6 cellular contexts compared by ENCODE assay signal in the genomic region with DNA sequence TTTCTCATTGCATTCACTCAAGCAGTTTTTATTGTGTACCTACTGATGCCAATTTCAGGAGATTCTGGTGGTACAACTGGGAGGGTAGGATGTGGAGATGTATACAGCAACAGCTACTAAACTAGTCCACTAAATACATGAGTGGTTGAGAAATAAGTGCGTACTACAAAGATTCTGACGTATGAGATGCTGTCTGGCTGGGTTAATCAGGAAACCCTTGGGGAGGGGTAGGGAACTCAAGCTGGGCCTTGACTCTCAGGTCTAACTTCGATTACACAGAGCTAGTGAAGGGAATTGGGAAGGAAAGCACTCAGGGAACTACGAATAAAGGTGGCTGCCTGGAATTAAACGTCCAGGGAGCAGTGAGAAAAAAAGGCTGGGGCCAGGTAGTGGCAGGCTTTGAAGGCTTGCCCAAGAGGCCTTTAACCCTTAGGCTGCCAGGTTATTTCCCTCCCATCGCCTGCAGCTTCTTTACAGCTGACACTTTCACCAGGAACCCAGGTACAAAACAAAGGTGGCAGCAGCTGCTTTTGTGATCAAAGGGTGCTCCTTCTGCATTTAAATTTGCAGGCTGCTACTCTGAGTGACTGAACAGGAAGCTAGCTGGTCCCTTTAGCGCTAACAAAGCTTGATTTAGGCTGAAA. TPM values are rescaled to one million over a fixed set of nuclear protein-coding genes. Genes with fewer than 3 reads are reported as not detected.
DNase-seq lines count a peak whose midpoint lies in the region; ATAC-seq and TF ChIP-seq lines count a peak whose summit lies in the region.
"Had no signal": no experiment of that assay in that cellular context is flagged by ENCODE, and none has a peak within 500 bp of the region (broad histone marks: within the 10 kb centered on the region; RNA-seq: fewer than 3 reads in every experiment).

No MANE protein-coding gene starts in this region.

- POLR2A ChIA-PET in OCI-LY7 (lab: Charles Lee): interaction anchor here (0.6 to 1.3 kb wide), 4 partner anchors 8 to 84 kb away, joined by 3 to 4 read pairs (median 4); no protein-coding TSS in a partner anchor

- H3K9me3 ChIP-seq in OCI-LY7 (ENCODE audit: low read length) (no peaks in the 10 kb centered on the region), sigmoid colon (no peaks in the 10 kb centered on the region)
- H3K9me3 ChIP-seq: neutrophil had no signal

- peaks cover 32% of the 10 kb centered on the region for H3K4me1 Mint-ChIP-seq in central memory CD8-positive, alpha-beta T cell

- no peak for ATAC-seq in central memory CD8-positive, alpha-beta T cell (replicated peaks; ENCODE audit: extremely low read depth, poor library complexity, severe bottlenecking)
- ATAC-seq in GM19455 (IDR thresholded peaks at IDR 0.05; ENCODE audit: unreplicated experiment): no peak

- H2AFZ ChIP-seq in OCI-LY7 (ENCODE audit: low read length): no peak overlapping the region

- H3K9me2 ChIP-seq in OCI-LY7 (ENCODE audit: insufficient read depth, low read length): no peaks in the 10 kb centered on the region

- BruUV-seq in OCI-LY7 (replicated peaks; lab: Mats Ljungman, UMichigan): no TSS peak

- H3K27ac Mint-ChIP-seq in central memory CD8-positive, alpha-beta T cell (ENCODE audit: low read depth): peak overlapping the region; percentile 14

- WGBS in sigmoid colon, 2 donors: 52 to 60% methylated on average over 7 of the region's 7 CpGs

- TF ChIP-seq EP300 in sigmoid colon (IDR thresholded peaks at IDR 0.05): no peak

- peaks cover 3% of the 10 kb centered on the region for H3K27me3 Mint-ChIP-seq in central memory CD8-positive, alpha-beta T cell

- peaks cover 11% of the 10 kb centered on the region for H3K36me3 Mint-ChIP-seq in central memory CD8-positive, alpha-beta T cell (ENCODE audit: insufficient read depth)

- H3K4me3 ChIP-seq in OCI-LY7 (ENCODE audit: low read depth, low read length, poor library complexity, severe bottlenecking) (peak overlapping the region; percentile 20), sigmoid colon (no peak overlapping the region)

- TF ChIP-seq POLR2A in sigmoid colon (IDR thresholded peaks at IDR 0.05): no peak

- H3K4me1 ChIP-seq in OCI-LY7 (ENCODE audit: insufficient read depth, low read length, poor library complexity, severe bottlenecking) (peaks cover 58% of the 10 kb centered on the region), sigmoid colon (peaks cover 0 to 64% (median 45%) of the 10 kb centered on the region in 4 donors)

- intact Hi-C loops in OCI-LY7 (cut with micrococcal nuclease; ENCODE audit: unreplicated experiment) (loop anchor here (5.0 kb wide), 1 partner anchor 33 kb away; no protein-coding TSS in a partner anchor), sigmoid colon (cut with DNase I) (loop anchor here (5.0 kb wide), 4 partner anchors 33 to 137 kb away; partner anchors contain the start of genes EXOSC1, MORN4, PGAM1 and ZDHHC16)

- TF ChIP-seq CTCF in OCI-LY7 (conservative IDR thresholded peaks at IDR 0.05; ENCODE audit: low read length): no peak
- TF ChIP-seq CTCF in sigmoid colon (IDR thresholded peaks at IDR 0.05): no peak

- H3K27ac ChIP-seq in OCI-LY7 (ENCODE audit: low read depth, low read length, poor library complexity, severe bottlenecking): peak overlapping the region; percentile 49
- peak overlapping the region; percentile 3 to 35 (median 28) for H3K27ac ChIP-seq in sigmoid colon
- H3K27ac ChIP-seq: neutrophil had no signal

- no peaks in the 10 kb centered on the region for H3K9me3 Mint-ChIP-seq in central memory CD8-positive, alpha-beta T cell

- H3K36me3 ChIP-seq in OCI-LY7 (ENCODE audit: insufficient read depth, low read length) (peaks cover 36% of the 10 kb centered on the region), sigmoid colon (no peaks in the 10 kb centered on the region)

- peak; percentile 52 for DNase-seq in OCI-LY7 (ENCODE audit: low spot score)
- DNase-seq in central memory CD8-positive, alpha-beta T cell (ENCODE audit: low spot score in 2 of 2): no peak
- no peak for DNase-seq in sigmoid colon
- no peak for DNase-seq in NCI-H82 treated with DMSO at 0.1 percent for 48 hours (lab: John Stamatoyannopoulos, UW; ENCODE audit: unreplicated experiment)

- no peaks in the 10 kb centered on the region for H3K27me3 ChIP-seq in sigmoid colon
- H3K27me3 ChIP-seq: neutrophil had no signal

- peaks cover 79% of the 10 kb centered on the region for H3K79me2 ChIP-seq in OCI-LY7 (ENCODE audit: insufficient read depth, low read depth, low read length)

- H4K20me1 ChIP-seq in OCI-LY7 (ENCODE audit: insufficient read depth, low read length): peaks cover 34% of the 10 kb centered on the region; the same call in 1 of the 2 replicates

- CTCF ChIA-PET in OCI-LY7 (lab: Charles Lee; ENCODE audit: unreplicated experiment): interaction anchor here (0.9 kb wide), 1 partner anchor 19 kb away, joined by 4 read pairs; no protein-coding TSS in a partner anchor

- peak overlapping the region; percentile 13 for H3K4me3 Mint-ChIP-seq in central memory CD8-positive, alpha-beta T cell

- H3K4me2 ChIP-seq in OCI-LY7 (ENCODE audit: low read length): peak overlapping the region; percentile 73

RNA-seq across cellular contexts. Expression of gene MMS19, which starts 3.2 kb away (rescaled TPM):
- total RNA-seq in OCI-LY7 (2014; rRNA removed; shearing (Covaris generic)): 74.4 and 95.7 TPM in 2 replicates
- total RNA-seq in OCI-LY7 (2022) (74.8 and 90.3 TPM in 2 replicates), sigmoid colon (10 to 100 TPM; 37.9 to 79.8 (median 57.9) TPM)
- polyA plus RNA-seq in sigmoid colon: 10 to 100 TPM; 29.4 to 48.9 (median 34.2) TPM

RNA-seq across cellular contexts. Expression of gene UBTD1, which starts 3.7 kb away (rescaled TPM):
- 1.1 and 1.4 TPM in 2 replicates for total RNA-seq in OCI-LY7 (2014; rRNA removed; shearing (Covaris generic))
- total RNA-seq in OCI-LY7 (2022) (2.0 and 2.2 TPM in 2 replicates), sigmoid colon (1 to 10 TPM; 4.3 to 7.9 (median 7.4) TPM)
- polyA plus RNA-seq in sigmoid colon: 1 to 10 TPM; 2.3 to 5.9 (median 5.4) TPM

RNA-seq across cellular contexts. Expression of gene ZDHHC16, which starts 49.0 kb away (rescaled TPM):
- total RNA-seq in OCI-LY7 (2014; rRNA removed; shearing (Covaris generic)): 28.7 and 31.0 TPM in 2 replicates
- total RNA-seq in OCI-LY7 (2022): 35.8 and 38.4 TPM in 2 replicates
- 10 to 100 TPM; 15.7 to 36.3 (median 24.0) TPM for total RNA-seq in sigmoid colon
- polyA plus RNA-seq in sigmoid colon: 10 to 100 TPM; 16.8 to 35.1 (median 21.5) TPM

RNA-seq across cellular contexts. Expression of gene EXOSC1, which starts 49.2 kb away (rescaled TPM):
- 46.8 and 59.6 TPM in 2 replicates for total RNA-seq in OCI-LY7 (2014; rRNA removed; shearing (Covaris generic))
- total RNA-seq in OCI-LY7 (2022) (54.8 and 56.2 TPM in 2 replicates), sigmoid colon (10 to 100 TPM; 29.1 to 40.0 (median 38.7) TPM)
- 10 to 100 TPM; 35.4 to 42.6 (median 36.8) TPM for polyA plus RNA-seq in sigmoid colon
